15 cellular contexts compared by ENCODE assay signal in genomic region chr19:19619849-19620210, GRCh38. TPM values are rescaled to one million over a fixed set of nuclear protein-coding genes. Genes with fewer than 3 reads are reported as not detected.
"Had no signal": no experiment of that assay in that cellular context is flagged by ENCODE, and none has a peak within 500 bp of the region (broad histone marks: within the 10 kb centered on the region; RNA-seq: fewer than 3 reads in every experiment).

No MANE protein-coding gene starts in this region.

- H3K27ac Mint-ChIP-seq: WTC11 had no signal

- H3K9me3 ChIP-seq: neutrophil, tibial artery, uterus had no signal

- H3K27ac ChIP-seq: tibial artery, uterus had no signal

- H3K27me3 Mint-ChIP-seq: stimulated activated naive B cell treated with anti-CD40 and anti-IgM and Interleukin-4, amounts not matched to agents 10 μg/mL and 1 μg/mL and 100 μg/mL, for 72 hours had no signal

- H3K27me3 ChIP-seq: uterus had no signal

- H3K4me3 ChIP-seq: tibial artery, uterus had no signal

- ATAC-seq: left ventricle myocardium superior; stimulated activated naive B cell treated with anti-CD40 and anti-IgM and Interleukin-4, amounts not matched to agents 10 μg/mL and 1 μg/mL and 100 μg/mL, for 72 hours had no signal

- H3K9me3 Mint-ChIP-seq: activated naive CD8-positive, alpha-beta T cell treated with anti-CD3 and anti-CD28 coated beads, Interleukin-2, amount 10 ng/mL, durations not matched to agents 7 days and 5 days; stimulated activated naive B cell treated with anti-CD40 and anti-IgM and Interleukin-4, amounts not matched to agents 10 μg/mL and 1 μg/mL and 100 μg/mL, for 72 hours; WTC11 had no signal

- DNase-seq: activated CD4-positive, alpha-beta T cell treated with anti-CD3 and anti-CD28 coated beads for 4 hours; activated CD8-positive, alpha-beta memory T cell treated with anti-CD3 and anti-CD28 coated beads, Interleukin-2, amount 50 U/mL, for 48 hours; activated naive CD4-positive, alpha-beta T cell; activated naive CD8-positive, alpha-beta T cell treated with anti-CD3 and anti-CD28 coated beads, Interleukin-2, amount 10 ng/mL, durations not matched to agents 7 days and 5 days; anterior cingulate cortex; hypothalamus; left ventricle myocardium superior; mesenchymal stem cell; stimulated activated CD4-positive, alpha-beta T cell treated with anti-CD3 and anti-CD28 coated beads, Interleukin-2, amount 100 ng/mL, for 48 hours; stimulated activated naive B cell treated with anti-CD40 and anti-IgM and Interleukin-4, amounts not matched to agents 10 μg/mL and 1 μg/mL and 100 μg/mL, for 72 hours; tibial artery; uterus had no signal

- H3K4me1 ChIP-seq: uterus had no signal

RNA-seq across cellular contexts. Expression of gene PBX4, which starts 1.3 kb away (rescaled TPM):
- total RNA-seq: dermis microvascular lymphatic vessel endothelial cell had no signal
